Comparison of ENCODE assay signal across 12 cellular contexts in the genomic region with DNA sequence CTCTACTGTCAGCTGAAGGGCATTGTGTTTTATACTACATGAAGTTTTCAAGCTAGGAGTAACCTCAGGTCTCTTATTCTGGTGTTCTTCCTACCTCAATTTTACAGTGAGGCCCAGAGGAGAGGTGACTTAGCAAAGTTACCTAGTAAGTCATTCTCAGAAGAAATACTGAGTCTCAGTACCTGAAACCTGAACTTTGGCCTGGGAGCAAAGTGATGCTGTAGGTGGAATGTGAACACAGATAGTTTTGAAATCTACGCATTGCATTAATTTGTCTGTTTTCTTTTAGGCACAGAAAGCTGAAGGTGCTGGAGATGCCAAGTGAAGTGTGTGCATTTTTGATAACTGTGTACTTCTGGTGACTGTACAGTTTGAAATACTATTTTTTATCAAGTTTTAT. TPM values are rescaled to one million over a fixed set of nuclear protein-coding genes. Genes with fewer than 3 reads are reported as not detected.
DNase-seq lines count a peak whose midpoint lies in the region; ATAC-seq and TF ChIP-seq lines count a peak whose summit lies in the region.
"Had no signal": no experiment of that assay in that cellular context is flagged by ENCODE, and none has a peak within 500 bp of the region (broad histone marks: within the 10 kb centered on the region; RNA-seq: fewer than 3 reads in every experiment).

No MANE protein-coding gene starts in this region.

- H3K36me3 Mint-ChIP-seq in activated T-helper 2 cell treated with anti-CD3 and anti-CD28 coated beads, Interferon-gamma antibody, Interleukin-2, Interleukin-4, amounts not matched to agents 10 μg/mL and 5 μg/mL and 100 μg/mL, durations not matched to agents 14 hours and 24 hours and 36 hours (ENCODE audit: low read depth) = peaks cover 59% of the 10 kb centered on the region
- peaks cover 35% of the 10 kb centered on the region for H3K36me3 Mint-ChIP-seq in natural killer cell treated with Interleukin-12 subunit alpha and Interleukin-12 subunit beta and Interleukin-15 and Interleukin-18, amount 100 ng/mL, for 72 hours

- H3K9me3 Mint-ChIP-seq in activated T-helper 2 cell treated with anti-CD3 and anti-CD28 coated beads, Interferon-gamma antibody, Interleukin-2, Interleukin-4, amounts not matched to agents 10 μg/mL and 5 μg/mL and 100 μg/mL, durations not matched to agents 14 hours and 24 hours and 36 hours = no peaks in the 10 kb centered on the region
- H3K9me3 Mint-ChIP-seq in natural killer cell treated with Interleukin-12 subunit alpha and Interleukin-12 subunit beta and Interleukin-15 and Interleukin-18, amount 100 ng/mL, for 72 hours = no peaks in the 10 kb centered on the region

- no peaks in the 10 kb centered on the region for H3K27me3 ChIP-seq in BLaER1 treated with 17β-estradiol and CSF1 and Interleukin-3, amounts not matched to agents 10 nM and 100 nM

- peaks cover 50 to 69% (median 59%) of the 10 kb centered on the region in 11 experiments for H3K36me3 ChIP-seq in BLaER1 treated with 17β-estradiol and CSF1 and Interleukin-3, amounts not matched to agents 10 nM and 100 nM
- H3K36me3 ChIP-seq in HEK293 (ENCODE audit: control insufficient read depth in 2 of 2, insufficient read depth in 1 of 2, low read length in 2 of 2) = peaks cover 31 to 56% of the 10 kb centered on the region in 2 experiments

- intact Hi-C loops in activated T-helper 2 cell treated with anti-CD3 and anti-CD28 coated beads, Interferon-gamma antibody, Interleukin-2, Interleukin-4, amounts not matched to agents 10 μg/mL and 5 μg/mL and 100 μg/mL, durations not matched to agents 14 hours and 24 hours and 36 hours (cut with micrococcal nuclease) = loop anchor here (5.0 kb wide), 2 partner anchors 198 to 222 kb away; a partner anchor contains a TSS

- peak overlapping the region in 6 of 11 experiments; percentile 26 to 100 (median 100); a peak in 6 of 22 replicates for H3K9ac ChIP-seq in BLaER1 treated with 17β-estradiol and CSF1 and Interleukin-3, amounts not matched to agents 10 nM and 100 nM

- H3K4me2 ChIP-seq in BLaER1 treated with 17β-estradiol and CSF1 and Interleukin-3, amounts not matched to agents 10 nM and 100 nM = peak overlapping the region in 10 of 11 experiments; percentile 80 to 98 (median 92); a peak in 20 of 22 replicates

- TF ChIP-seq CTCF in HEK293 (tag by site-specific recombination; IDR thresholded peaks at IDR 0.05) = no peak

- DNase-seq in activated T-helper 2 cell treated with anti-CD3 and anti-CD28 coated beads, Interferon-gamma antibody, Interleukin-2, Interleukin-4, amounts not matched to agents 10 μg/mL and 5 μg/mL and 100 μg/mL, durations not matched to agents 14 hours and 24 hours and 36 hours (ENCODE audit: low spot score) = no peak
- no peak for DNase-seq in natural killer cell treated with Interleukin-12 subunit alpha and Interleukin-12 subunit beta and Interleukin-15 and Interleukin-18, amount 100 ng/mL, for 72 hours (ENCODE audit: low spot score)
- DNase-seq in HPDE6-E6E7 (ENCODE audit: extremely low spot score) = no peak
- no peak for DNase-seq in glomerular visceral epithelial cell (ENCODE audit: extremely low spot score)
- DNase-seq in HuH-7 (ENCODE audit: low spot score) = no peak
- DNase-seq: islet precursor cell, NCI-H2227 treated with DMSO at 0.1 percent for 48 hours, T1000 had no signal

- no peak for ATAC-seq in natural killer cell treated with Interleukin-12 subunit alpha and Interleukin-12 subunit beta and Interleukin-15 and Interleukin-18, amount 100 ng/mL, for 72 hours
- no peak for ATAC-seq in HG02678 (IDR thresholded peaks at IDR 0.05; ENCODE audit: unreplicated experiment)

- CTCF ChIA-PET in HEK293 (lab: Yijun Ruan, JAX) = interaction anchor here (0.6 kb wide), 1 partner anchor 25 kb away, joined by 3 read pairs; no protein-coding TSS in a partner anchor

- H3K4me1 Mint-ChIP-seq in activated T-helper 2 cell treated with anti-CD3 and anti-CD28 coated beads, Interferon-gamma antibody, Interleukin-2, Interleukin-4, amounts not matched to agents 10 μg/mL and 5 μg/mL and 100 μg/mL, durations not matched to agents 14 hours and 24 hours and 36 hours (ENCODE audit: low read depth) = peaks cover 45% of the 10 kb centered on the region
- peaks cover 37 to 43% of the 10 kb centered on the region in 2 donors for H3K4me1 Mint-ChIP-seq in natural killer cell treated with Interleukin-12 subunit alpha and Interleukin-12 subunit beta and Interleukin-15 and Interleukin-18, amount 100 ng/mL, for 72 hours (ENCODE audit: low read depth in 2 of 2)

- H3K27ac ChIP-seq in BLaER1 treated with 17β-estradiol and CSF1 and Interleukin-3, amounts not matched to agents 10 nM and 100 nM = peak overlapping the region in 2 of 11 experiments; percentile 100; a peak in 2 of 22 replicates
- no peak overlapping the region for H3K27ac ChIP-seq in HEK293 (ENCODE audit: extremely low read depth, low read depth, low read length)
- H3K27ac ChIP-seq: thoracic aorta had no signal

- H3K4me3 Mint-ChIP-seq in activated T-helper 2 cell treated with anti-CD3 and anti-CD28 coated beads, Interferon-gamma antibody, Interleukin-2, Interleukin-4, amounts not matched to agents 10 μg/mL and 5 μg/mL and 100 μg/mL, durations not matched to agents 14 hours and 24 hours and 36 hours (ENCODE audit: low read depth) = peak overlapping the region; percentile 90
- H3K4me3 Mint-ChIP-seq in natural killer cell treated with Interleukin-12 subunit alpha and Interleukin-12 subunit beta and Interleukin-15 and Interleukin-18, amount 100 ng/mL, for 72 hours = peak overlapping the region; percentile 91

- H4K20me1 ChIP-seq in BLaER1 treated with 17β-estradiol and CSF1 and Interleukin-3, amounts not matched to agents 10 nM and 100 nM = peaks cover 32 to 65% (median 46%) of the 10 kb centered on the region in 11 experiments; a peak in 21 of 22 replicates

- no peaks in the 10 kb centered on the region for H3K27me3 Mint-ChIP-seq in activated T-helper 2 cell treated with anti-CD3 and anti-CD28 coated beads, Interferon-gamma antibody, Interleukin-2, Interleukin-4, amounts not matched to agents 10 μg/mL and 5 μg/mL and 100 μg/mL, durations not matched to agents 14 hours and 24 hours and 36 hours (ENCODE audit: low read depth)
- no peaks in the 10 kb centered on the region for H3K27me3 Mint-ChIP-seq in natural killer cell treated with Interleukin-12 subunit alpha and Interleukin-12 subunit beta and Interleukin-15 and Interleukin-18, amount 100 ng/mL, for 72 hours

- no peaks in the 10 kb centered on the region for H3K9me3 ChIP-seq in BLaER1 treated with 17β-estradiol and CSF1 and Interleukin-3, amounts not matched to agents 10 nM and 100 nM (replicated peaks in 1 of 11)
- no peaks in the 10 kb centered on the region for H3K9me3 ChIP-seq in HEK293 (ENCODE audit: control insufficient read depth, insufficient read depth, low read depth, low read length)
- H3K9me3 ChIP-seq: thoracic aorta had no signal

- peaks cover 35 to 66% (median 40%) of the 10 kb centered on the region in 10 experiments for H3K4me1 ChIP-seq in BLaER1 treated with 17β-estradiol and CSF1 and Interleukin-3, amounts not matched to agents 10 nM and 100 nM
- H3K4me1 ChIP-seq in HEK293 (ENCODE audit: control insufficient read depth, insufficient read depth, low read length) = peaks cover 2% of the 10 kb centered on the region; the same call in 1 of the 2 replicates

- H3K4me3 ChIP-seq in BLaER1 treated with 17β-estradiol and CSF1 and Interleukin-3, amounts not matched to agents 10 nM and 100 nM = peak overlapping the region in 8 of 10 experiments; percentile 89 to 97 (median 94); a peak in 11 of 20 replicates
- H3K4me3 ChIP-seq in HEK293 (ENCODE audit: low read depth, low read length) = peak overlapping the region; percentile 11; the same call in 1 of the 2 replicates
- H3K4me3 ChIP-seq: thoracic aorta had no signal

- POLR2A ChIA-PET in HEK293 (lab: Yijun Ruan, JAX) = interaction anchor here (1.4 kb wide), 1 partner anchor 25 kb away, joined by 3 read pairs; no protein-coding TSS in a partner anchor

- peak overlapping the region; percentile 17 for H3K27ac Mint-ChIP-seq in activated T-helper 2 cell treated with anti-CD3 and anti-CD28 coated beads, Interferon-gamma antibody, Interleukin-2, Interleukin-4, amounts not matched to agents 10 μg/mL and 5 μg/mL and 100 μg/mL, durations not matched to agents 14 hours and 24 hours and 36 hours
- peak overlapping the region in 1 of 2 donors; percentile 73 for H3K27ac Mint-ChIP-seq in natural killer cell treated with Interleukin-12 subunit alpha and Interleukin-12 subunit beta and Interleukin-15 and Interleukin-18, amount 100 ng/mL, for 72 hours

TF ChIP-seq in HEK293, 187 proteins besides CTCF, POLR2A, EP300 and RAD21 (continues in another document):
- TF ChIP-seq KLF9 (tag by site-specific recombination; IDR thresholded peaks at IDR 0.05; ENCODE audit: low read depth) = no peak
- TF ChIP-seq EGR2 (tag by site-specific recombination; IDR thresholded peaks at IDR 0.05; ENCODE audit: low read depth) = no peak
- TF ChIP-seq, protein P1, sequence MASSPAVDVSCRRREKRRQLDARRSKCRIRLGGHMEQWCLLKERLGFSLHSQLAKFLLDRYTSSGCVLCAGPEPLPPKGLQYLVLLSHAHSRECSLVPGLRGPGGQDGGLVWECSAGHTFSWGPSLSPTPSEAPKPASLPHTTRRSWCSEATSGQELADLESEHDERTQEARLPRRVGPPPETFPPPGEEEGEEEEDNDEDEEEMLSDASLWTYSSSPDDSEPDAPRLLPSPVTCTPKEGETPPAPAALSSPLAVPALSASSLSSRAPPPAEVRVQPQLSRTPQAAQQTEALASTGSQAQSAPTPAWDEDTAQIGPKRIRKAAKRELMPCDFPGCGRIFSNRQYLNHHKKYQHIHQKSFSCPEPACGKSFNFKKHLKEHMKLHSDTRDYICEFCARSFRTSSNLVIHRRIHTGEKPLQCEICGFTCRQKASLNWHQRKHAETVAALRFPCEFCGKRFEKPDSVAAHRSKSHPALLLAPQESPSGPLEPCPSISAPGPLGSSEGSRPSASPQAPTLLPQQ (tag by site-specific recombination; IDR thresholded peaks at IDR 0.05) = no peak

RNA-seq across cellular contexts. Expression of a gene that starts 2.6 kb away (rescaled TPM):
- total RNA-seq in activated T-helper 2 cell treated with anti-CD3 and anti-CD28 coated beads, Interferon-gamma antibody, Interleukin-2, Interleukin-4, amounts not matched to agents 10 μg/mL and 5 μg/mL and 100 μg/mL, durations not matched to agents 14 hours and 24 hours and 36 hours = 579 and 591 TPM in 2 replicates
- total RNA-seq in natural killer cell treated with Interleukin-12 subunit alpha and Interleukin-12 subunit beta and Interleukin-15 and Interleukin-18, amount 100 ng/mL, for 72 hours = 100 to 1,000 TPM; 493 to 648 TPM

RNA-seq across cellular contexts. Expression of a gene that starts 42.7 kb away (rescaled TPM):
- 56.2 and 57.3 TPM in 2 replicates for total RNA-seq in activated T-helper 2 cell treated with anti-CD3 and anti-CD28 coated beads, Interferon-gamma antibody, Interleukin-2, Interleukin-4, amounts not matched to agents 10 μg/mL and 5 μg/mL and 100 μg/mL, durations not matched to agents 14 hours and 24 hours and 36 hours
- 10 to 100 TPM; 63.5 to 87.7 TPM for total RNA-seq in natural killer cell treated with Interleukin-12 subunit alpha and Interleukin-12 subunit beta and Interleukin-15 and Interleukin-18, amount 100 ng/mL, for 72 hours

RNA-seq across cellular contexts. Expression of a gene that starts 54.7 kb away (rescaled TPM):
- total RNA-seq in activated T-helper 2 cell treated with anti-CD3 and anti-CD28 coated beads, Interferon-gamma antibody, Interleukin-2, Interleukin-4, amounts not matched to agents 10 μg/mL and 5 μg/mL and 100 μg/mL, durations not matched to agents 14 hours and 24 hours and 36 hours = 190 and 199 TPM in 2 replicates
- total RNA-seq in natural killer cell treated with Interleukin-12 subunit alpha and Interleukin-12 subunit beta and Interleukin-15 and Interleukin-18, amount 100 ng/mL, for 72 hours = 100 to 1,000 TPM; 324 to 369 TPM
